21 cellular contexts compared by ENCODE assay signal in the genomic region with DNA sequence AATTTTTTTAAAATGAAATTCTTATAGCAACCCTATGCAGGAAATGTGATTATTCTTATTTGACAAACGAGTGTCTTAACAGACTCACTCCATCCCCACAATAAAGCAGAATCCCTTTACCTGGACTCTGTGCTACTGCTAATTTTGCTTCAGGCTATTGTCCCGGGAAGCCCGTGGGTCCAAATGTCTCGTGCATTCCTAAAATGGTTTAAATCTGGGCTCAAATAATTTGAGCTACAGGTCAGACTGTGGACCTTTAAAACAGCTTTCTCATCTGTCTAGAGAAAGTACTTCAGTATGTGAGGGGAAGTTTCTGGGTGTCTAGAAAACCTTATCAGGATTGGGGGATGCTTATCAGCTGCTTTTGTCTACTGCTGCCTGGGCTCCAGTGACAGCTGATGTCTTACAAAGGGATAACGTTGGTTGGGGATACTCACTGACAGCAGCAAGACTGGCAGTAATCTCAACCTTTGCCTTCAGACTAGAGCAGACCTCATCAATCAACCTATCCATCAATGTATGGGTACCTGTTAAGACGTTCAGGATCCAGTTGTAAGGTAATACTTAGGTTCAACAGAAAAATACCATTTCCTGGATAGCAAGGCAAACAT.
A peak's percentile ranks its signal among the peaks of the same experiment; 100 is the strongest.
DNase-seq lines count a peak whose midpoint lies in the region; ATAC-seq, FAIRE-seq and TF ChIP-seq lines count a peak whose summit lies in the region.
"Had no signal": no experiment of that assay in that cellular context is flagged by ENCODE, and none has a peak within 500 bp of the region (broad histone marks: within the 10 kb centered on the region; RNA-seq: fewer than 3 reads in every experiment).

No MANE protein-coding gene starts in this region.

- no peak for TF ChIP-seq RAD21 in IMR-90 (IDR thresholded peaks at IDR 0.05; ENCODE audit: low read length)

- H3K4me1 ChIP-seq in IMR-90 (ENCODE audit: control insufficient read depth, insufficient read depth, low read length) (peaks cover 4% of the 10 kb centered on the region), adipocyte (ENCODE audit: control insufficient read depth, insufficient read depth, low read length) (peaks cover 10% of the 10 kb centered on the region), mesendoderm (ENCODE audit: control insufficient read depth, low read depth, low read length) (peaks cover 10% of the 10 kb centered on the region)

- H3K79me1 ChIP-seq in IMR-90 (ENCODE audit: low read depth in 1 of 2, low read length in 2 of 2) (no peaks in the 10 kb centered on the region), mesendoderm (ENCODE audit: low read length) (no peaks in the 10 kb centered on the region)

- no peak for ATAC-seq in IMR-90 (ENCODE audit: low read depth)
- ATAC-seq: GM12878, HepG2 had no signal

- H3K9ac ChIP-seq in IMR-90 (ENCODE audit: low read depth, low read length), result no peak overlapping the region
- H3K9ac ChIP-seq in adipocyte (ENCODE audit: low read length), result no peak overlapping the region
- no peak overlapping the region for H3K9ac ChIP-seq in mesendoderm (ENCODE audit: low read length)

- H4K8ac ChIP-seq in IMR-90 (ENCODE audit: low read depth in 2 of 2, low read length in 2 of 2) (no peak overlapping the region), mesendoderm (ENCODE audit: low read depth, low read length) (no peak overlapping the region)

- intact Hi-C loops in IMR-90 (cut with micrococcal nuclease), result loop anchor here (10.0 kb wide), 1 partner anchor 845 kb away; no protein-coding TSS in a partner anchor
- intact Hi-C loops in Calu3 (cut with micrococcal nuclease; ENCODE audit: unreplicated experiment), result no loop called here

- no peaks in the 10 kb centered on the region for H4K20me1 ChIP-seq in IMR-90 (ENCODE audit: insufficient read depth, low read length)

- no peak for TF ChIP-seq POLR2A in IMR-90 (IDR thresholded peaks at IDR 0.05; ENCODE audit: low read depth, low read length)

- CTCF ChIA-PET in IMR-90 (lab: Yijun Ruan, JAX) (interaction anchor here (0.6 kb wide), 1 partner anchor 883 kb away, joined by 3 read pairs; no protein-coding TSS in a partner anchor), HEK293T (lab: Yijun Ruan, JAX) (no interaction called here), Calu3 (lab: Charles Lee) (no interaction called here)

- peaks cover 6% of the 10 kb centered on the region for H3K9me3 ChIP-seq in IMR-90 (ENCODE audit: control insufficient read depth, insufficient read depth, low read length)
- peaks cover 4% of the 10 kb centered on the region for H3K9me3 ChIP-seq in adipocyte (ENCODE audit: control insufficient read depth, low read length)

- no TSS peak for BruUV-seq in IMR-90 (replicated peaks; lab: Mats Ljungman, UMichigan)
- no TSS peak for BruUV-seq in Calu3 (replicated peaks; lab: Mats Ljungman, UMichigan)

- TF ChIP-seq CTCF in IMR-90 (conservative IDR thresholded peaks at IDR 0.05; ENCODE audit: low read depth, low read length), result no peak
- no peak for TF ChIP-seq CTCF in Calu3 (IDR thresholded peaks at IDR 0.05; ENCODE audit: unreplicated experiment)

- no peak overlapping the region for H4K91ac ChIP-seq in IMR-90 (ENCODE audit: insufficient read depth, low read depth, low read length)

- no peak overlapping the region for H3K14ac ChIP-seq in IMR-90 (replicated peaks; ENCODE audit: low read depth, low read length)

- no peaks in the 10 kb centered on the region for H3K27me3 Mint-ChIP-seq in Calu3 (ENCODE audit: unreplicated experiment)
- H3K27me3 Mint-ChIP-seq: B cell had no signal

- H2AK5ac ChIP-seq in IMR-90 (ENCODE audit: low read depth, low read length), result no peak overlapping the region
- no peak overlapping the region for H2AK5ac ChIP-seq in mesendoderm (ENCODE audit: low read length)

- H2BK15ac ChIP-seq in IMR-90 (ENCODE audit: low read depth, low read length), result no peak overlapping the region
- H2BK15ac ChIP-seq in mesendoderm (replicated peaks; ENCODE audit: low read depth), result no peak overlapping the region

- peaks cover 2% of the 10 kb centered on the region for H3K9me3 Mint-ChIP-seq in Calu3 (ENCODE audit: low read depth, unreplicated experiment)
- H3K9me3 Mint-ChIP-seq: H9 had no signal

- H2BK20ac ChIP-seq in IMR-90 (ENCODE audit: low read depth, low read length), result no peak overlapping the region

- H3K27me3 ChIP-seq in IMR-90 (ENCODE audit: control insufficient read depth, insufficient read depth, low read length) (no peaks in the 10 kb centered on the region), adipocyte (replicated peaks; ENCODE audit: control insufficient read depth, insufficient read depth, low read length) (no peaks in the 10 kb centered on the region), mesendoderm (ENCODE audit: insufficient read depth, low read length, poor library complexity) (no peaks in the 10 kb centered on the region)

- no peaks in the 10 kb centered on the region for H3K36me3 ChIP-seq in IMR-90 (ENCODE audit: control insufficient read depth, insufficient read depth, low read length)
- no peaks in the 10 kb centered on the region for H3K36me3 ChIP-seq in adipocyte (ENCODE audit: control insufficient read depth, insufficient read depth, low read length, severe bottlenecking)
- H3K36me3 ChIP-seq in mesendoderm (ENCODE audit: control insufficient read depth, insufficient read depth, low read length), result no peaks in the 10 kb centered on the region

- no peak overlapping the region for H3K4me2 ChIP-seq in IMR-90 (ENCODE audit: low read depth, low read length)
- no peak overlapping the region for H3K4me2 ChIP-seq in mesendoderm (ENCODE audit: low read length)

- no peaks in the 10 kb centered on the region for H3K36me3 Mint-ChIP-seq in Calu3 (ENCODE audit: insufficient read depth, unreplicated experiment)
- H3K36me3 Mint-ChIP-seq: CD14-positive monocyte had no signal

- peak; percentile 52 for DNase-seq in EH (ENCODE audit: low read depth)
- DNase-seq in IMR-90, result no peak
- peak; percentile 24 for DNase-seq in adipocyte (ENCODE audit: low read depth)
- DNase-seq in mesendoderm, result peak; percentile 63
- DNase-seq in HEK293T (ENCODE audit: extremely low spot score), result no peak
- no peak for DNase-seq in GM19239 (ENCODE audit: insufficient read length, low spot score)
- DNase-seq in Kasumi-1 (lab: John Stamatoyannopoulos, UW), result no peak
- DNase-seq in Calu3, result no peak
- DNase-seq: KBM-7, NCI-H1105 treated with DMSO at 0.1 percent for 48 hours, NCI-H2081 treated with DMSO at 0.1 percent for 48 hours, NCI-H69, SHP77 treated with DMSO at 0.1 percent for 48 hours had no signal

- no peak overlapping the region for H3K27ac Mint-ChIP-seq in Calu3 (ENCODE audit: unreplicated experiment)
- H3K27ac Mint-ChIP-seq: B cell, CD14-positive monocyte had no signal

- H3K4ac ChIP-seq in IMR-90 (ENCODE audit: low read depth, low read length) (no peak overlapping the region), mesendoderm (ENCODE audit: low read depth, low read length) (no peak overlapping the region)

- no peak overlapping the region for H2AK9ac ChIP-seq in IMR-90 (replicated peaks; ENCODE audit: low read depth, low read length, poor library complexity)

- dilution Hi-C loops in IMR-90 (cut with HindIII; ENCODE audit: low sequenced_read_pairs, unreplicated experiment), result no loop called here

- H3K18ac ChIP-seq in IMR-90 (ENCODE audit: low read depth, low read length) (no peak overlapping the region), mesendoderm (ENCODE audit: low read length) (no peak overlapping the region)

- H2BK120ac ChIP-seq in IMR-90 (ENCODE audit: low read depth, low read length), result no peak overlapping the region
- no peak overlapping the region for H2BK120ac ChIP-seq in mesendoderm (ENCODE audit: low read depth, low read length)

- no peaks in the 10 kb centered on the region for H3K4me1 Mint-ChIP-seq in Calu3 (ENCODE audit: low read depth, unreplicated experiment)
- H3K4me1 Mint-ChIP-seq: B cell, CD14-positive monocyte had no signal

- no peak overlapping the region for H3K56ac ChIP-seq in IMR-90 (ENCODE audit: extremely low read depth, insufficient read depth, low read length)
- peak overlapping the region; percentile 17 for H3K56ac ChIP-seq in mesendoderm (ENCODE audit: low read length)

- POLR2A ChIA-PET in IMR-90 (lab: Charles Lee; ENCODE audit: unreplicated experiment) (no interaction called here), HEK293T (lab: Yijun Ruan, JAX) (no interaction called here)

- in situ Hi-C loops in IMR-90 (cut with MboI; ENCODE audit: low sequenced_read_pairs), result no loop called here

- no peak overlapping the region for H4K5ac ChIP-seq in IMR-90 (ENCODE audit: low read depth, low read length)
- no peak overlapping the region for H4K5ac ChIP-seq in mesendoderm (ENCODE audit: low read length)

- WGBS in IMR-90 (ENCODE audit: extremely low coverage in 2 of 2, insufficient read length in 1 of 2), 2 experiments, result no CpG with 5 or more reads among the region's 6 CpGs
- WGBS in mesendoderm (ENCODE audit: extremely low coverage, insufficient coverage, low lambda C conversion rate), result no CpG with 5 or more reads among the region's 6 CpGs

- no peaks in the 10 kb centered on the region for H3K79me2 ChIP-seq in mesendoderm (ENCODE audit: control insufficient read depth, insufficient read depth, low read length)

- no peak for FAIRE-seq in GM19239 (lab: Jason Lieb, UNC)
- FAIRE-seq: A204.1, GM12878, HepG2 had no signal

- no peak overlapping the region for H3K27ac ChIP-seq in IMR-90 (ENCODE audit: insufficient read depth, low read length)
- no peak overlapping the region for H3K27ac ChIP-seq in mesendoderm (ENCODE audit: low read depth, low read length)
- H3K27ac ChIP-seq: HL-60, RWPE1 had no signal

- H2BK5ac ChIP-seq in IMR-90 (ENCODE audit: low read depth, low read length, poor library complexity, severe bottlenecking) (no peak overlapping the region), mesendoderm (ENCODE audit: low read length) (no peak overlapping the region)

- H3K4me3 ChIP-seq in IMR-90 (ENCODE audit: insufficient read depth, low read depth, low read length) (no peak overlapping the region), adipocyte (ENCODE audit: low read length) (no peak overlapping the region), mesendoderm (ENCODE audit: low read length) (no peak overlapping the region)
- H3K4me3 ChIP-seq: GM12878 had no signal

- 0 out of 2 replicates have a peak, but pooled peaks cover 3% of the 10 kb centered on the region for H3K9me1 ChIP-seq in IMR-90 (ENCODE audit: insufficient read depth, low read length)

- no peak overlapping the region for H3K23ac ChIP-seq in IMR-90 (ENCODE audit: low read depth, low read length)
- H3K23ac ChIP-seq in mesendoderm (ENCODE audit: low read length), result no peak overlapping the region

- no peak overlapping the region for H3K4me3 Mint-ChIP-seq in Calu3 (ENCODE audit: low read depth, unreplicated experiment)
- H3K4me3 Mint-ChIP-seq: B cell, CD14-positive monocyte, H9 had no signal

- peak overlapping the region; percentile 73 for H2AFZ ChIP-seq in IMR-90 (replicated peaks; ENCODE audit: low read length, poor library complexity)

TF ChIP-seq in IMR-90, 13 proteins besides CTCF, POLR2A, EP300 and RAD21 (continues in another document):
- TF ChIP-seq MAZ (IDR thresholded peaks at IDR 0.05; ENCODE audit: borderline replicate concordance, low read depth, low read length), result no peak
- TF ChIP-seq CEBPB (IDR thresholded peaks at IDR 0.05; ENCODE audit: low read depth, low read length), result no peak

TF ChIP-seq in HEK293T, 16 proteins besides CTCF, POLR2A, EP300 and RAD21:
- no peak for TF ChIP-seq ZNF384 (IDR thresholded peaks at IDR 0.05)

Comparison
In these comparisons a context has a peak if more than half of its experiments do, and no peak if none do; other contexts are left out.
1. DNase-seq: peak in EH (single experiment), adipocyte (single experiment) and mesendoderm (single experiment); none in IMR-90 (single experiment), HEK293T (single experiment), GM19239 (single experiment), Kasumi-1 (0 of 2) and Calu3 (single experiment).